In the genomic region with DNA sequence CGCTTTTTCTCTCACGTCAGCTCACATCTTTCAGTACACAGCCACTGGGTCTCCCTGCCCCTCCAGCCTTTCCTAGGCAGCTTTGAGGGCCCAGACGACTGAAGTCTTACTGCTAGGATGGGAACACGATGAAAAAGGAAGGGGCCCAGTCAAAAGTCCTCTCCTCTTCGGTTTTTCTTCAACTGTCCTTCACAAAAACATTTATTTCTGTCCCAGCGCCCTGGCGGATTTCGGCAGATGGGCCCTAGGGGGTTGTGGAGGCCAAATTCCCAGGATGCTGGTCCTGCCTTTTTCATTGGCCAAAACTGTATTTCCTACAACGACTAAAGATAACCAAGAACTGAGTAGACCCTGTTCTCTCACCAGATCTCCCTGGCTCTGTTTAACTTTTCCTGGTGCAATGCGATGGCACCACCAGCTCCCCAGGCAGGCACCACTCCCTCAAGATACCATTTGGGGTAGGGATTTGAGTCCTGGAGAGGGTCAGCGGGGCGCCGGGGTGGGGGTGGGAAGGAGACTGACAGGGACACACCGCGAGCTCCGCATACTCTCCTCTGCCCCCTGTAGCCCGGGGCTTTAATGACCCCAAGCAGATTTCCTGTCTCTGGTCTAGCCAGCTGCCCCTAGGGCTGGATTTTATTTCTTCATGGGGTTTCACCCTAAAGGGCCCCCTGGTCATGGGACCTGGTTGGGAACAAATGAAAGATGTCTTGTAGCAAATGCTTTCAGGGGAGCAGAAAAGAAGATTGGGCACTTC, we compare ENCODE assay signal across 11 cellular contexts. TPM values are rescaled to one million over a fixed set of nuclear protein-coding genes. Genes with fewer than 3 reads are reported as not detected.
A peak's percentile ranks its signal among the peaks of the same experiment; 100 is the strongest.
DNase-seq lines count a peak whose midpoint lies in the region; ATAC-seq and TF ChIP-seq lines count a peak whose summit lies in the region.
"Had no signal": no experiment of that assay in that cellular context is flagged by ENCODE, and none has a peak within 500 bp of the region (broad histone marks: within the 10 kb centered on the region; RNA-seq: fewer than 3 reads in every experiment).

No MANE protein-coding gene starts in this region.

- H3K27me3 ChIP-seq in heart left ventricle = peaks cover 59 to 100% (median 96%) of the 10 kb centered on the region in 9 donors

- CTCF ChIA-PET in activated CD4-positive, alpha-beta memory T cell treated with anti-CD3 and anti-CD28 coated beads, Interleukin-2, amount 10 ng/mL, durations not matched to agents 7 days and 5 days (lab: Charles Lee) = interaction anchor here (0.8 to 1.1 kb wide), 2 partner anchors 17 to 492 kb away, joined by 3 read pairs; no protein-coding TSS in a partner anchor

- H3K36me3 Mint-ChIP-seq in activated CD4-positive, alpha-beta memory T cell treated with anti-CD3 and anti-CD28 coated beads, Interleukin-2, amount 10 ng/mL, durations not matched to agents 7 days and 5 days (ENCODE audit: low read depth) = no peaks in the 10 kb centered on the region

- no peaks in the 10 kb centered on the region for H3K9me3 ChIP-seq in heart left ventricle

- POLR2A ChIA-PET in activated CD4-positive, alpha-beta memory T cell treated with anti-CD3 and anti-CD28 coated beads, Interleukin-2, amount 10 ng/mL, durations not matched to agents 7 days and 5 days (lab: Charles Lee) = interaction anchor here (0.9 kb wide), 1 partner anchor 12 kb away, joined by 3 read pairs; no protein-coding TSS in a partner anchor

- intact Hi-C loops in heart left ventricle (cut with DNase I) = no loop called here

- H3K36me3 ChIP-seq in heart left ventricle = no peaks in the 10 kb centered on the region

- TF ChIP-seq CTCF in GM12875 (IDR thresholded peaks at IDR 0.05; ENCODE audit: borderline replicate concordance, insufficient read depth, low read depth, low read length) (peak; percentile 14; the same call in 1 of the 2 replicates), heart left ventricle (IDR thresholded peaks at IDR 0.05) (no peak)

- peaks cover 14% of the 10 kb centered on the region for H3K4me1 Mint-ChIP-seq in activated CD4-positive, alpha-beta memory T cell treated with anti-CD3 and anti-CD28 coated beads, Interleukin-2, amount 10 ng/mL, durations not matched to agents 7 days and 5 days

- TF ChIP-seq POLR2A in heart left ventricle (IDR thresholded peaks at IDR 0.05) = no peak

- DNase-seq in activated CD4-positive, alpha-beta memory T cell treated with anti-CD3 and anti-CD28 coated beads, Interleukin-2, amount 10 ng/mL, durations not matched to agents 7 days and 5 days = no peak
- DNase-seq in heart left ventricle (no peak), skeletal muscle cell (ENCODE audit: low read depth) (no peak), dermis blood vessel endothelial cell (no peak), UCSD-AML1 (lab: John Stamatoyannopoulos, UW; ENCODE audit: unreplicated experiment) (no peak)
- DNase-seq in stimulated activated CD4-positive, alpha-beta T cell treated with anti-CD3 and anti-CD28 coated beads, Interleukin-2, amount 100 ng/mL, for 24 hours = no peak
- DNase-seq: GF-D8, NCI-H1105 treated with DMSO at 0.1 percent for 48 hours, RPMI8226 had no signal

- H3K27me3 Mint-ChIP-seq in activated CD4-positive, alpha-beta memory T cell treated with anti-CD3 and anti-CD28 coated beads, Interleukin-2, amount 10 ng/mL, durations not matched to agents 7 days and 5 days = peaks cover 89% of the 10 kb centered on the region

- peak overlapping the region; percentile 21 for H3K4me3 Mint-ChIP-seq in activated CD4-positive, alpha-beta memory T cell treated with anti-CD3 and anti-CD28 coated beads, Interleukin-2, amount 10 ng/mL, durations not matched to agents 7 days and 5 days

- H3K9me3 Mint-ChIP-seq in activated CD4-positive, alpha-beta memory T cell treated with anti-CD3 and anti-CD28 coated beads, Interleukin-2, amount 10 ng/mL, durations not matched to agents 7 days and 5 days = no peaks in the 10 kb centered on the region

- peak overlapping the region in 2 of 12 donors; percentile 14 to 41 for H3K27ac ChIP-seq in heart left ventricle

- WGBS in heart left ventricle, 4 donors = 11 to 20% (median 15%) methylated on average over 15 to 17 of the region's 17 CpGs

- H3K4me3 ChIP-seq in GM12875 (ENCODE audit: low read depth, low read length) = no peak overlapping the region
- H3K4me3 ChIP-seq in heart left ventricle = peak overlapping the region in 10 of 12 donors; percentile 7 to 44 (median 38)
- H3K4me3 ChIP-seq in skeletal muscle cell (ENCODE audit: low read depth, low read length) = peak overlapping the region; percentile 27

- ATAC-seq in heart left ventricle (no peak), esophagus mucosa (no peak)

- no peak overlapping the region for H3K27ac Mint-ChIP-seq in activated CD4-positive, alpha-beta memory T cell treated with anti-CD3 and anti-CD28 coated beads, Interleukin-2, amount 10 ng/mL, durations not matched to agents 7 days and 5 days

- H3K4me1 ChIP-seq in heart left ventricle = peaks cover 0 to 44% (median 21%) of the 10 kb centered on the region in 12 donors

RNA-seq across cellular contexts. Expression of gene SIX2, which starts 7.4 kb away (rescaled TPM):
- total RNA-seq in activated CD4-positive, alpha-beta memory T cell treated with anti-CD3 and anti-CD28 coated beads, Interleukin-2, amount 10 ng/mL, durations not matched to agents 7 days and 5 days = not detected
- 1 to 10 TPM in 3 of 9 donors, under 1 TPM in 6; 0.32 to 1.8 (median 0.61) TPM for total RNA-seq in heart left ventricle
- 1 to 10 TPM in 1 of 2 donors, under 1 TPM in 1; 0.99 to 2.0 TPM for polyA plus RNA-seq in heart left ventricle
- 0.09 TPM in 1 of 2 replicates, not detected in the other for total RNA-seq in dermis blood vessel endothelial cell
- 0.12 TPM for total RNA-seq in esophagus mucosa
